ENCODE assay signal across 22 cellular contexts in genomic region chr7:31058122-31058521, GRCh38. TPM values are rescaled to one million over a fixed set of nuclear protein-coding genes. Genes with fewer than 3 reads are reported as not detected.
DNase-seq lines count a peak whose midpoint lies in the region; FAIRE-seq and TF ChIP-seq lines count a peak whose summit lies in the region.
"Had no signal": no experiment of that assay in that cellular context is flagged by ENCODE, and none has a peak within 500 bp of the region (broad histone marks: within the 10 kb centered on the region; RNA-seq: fewer than 3 reads in every experiment).

No MANE protein-coding gene starts in this region.

- H3K4me1 ChIP-seq in esophagus squamous epithelium (peaks cover 0 to 1% (median 0%) of the 10 kb centered on the region in 3 donors), prostate gland (replicated peaks) (no peaks in the 10 kb centered on the region)

- TF ChIP-seq CTCF in NB4 (IDR thresholded peaks at IDR 0.05; ENCODE audit: low read depth, low read length) (no peak), bronchial epithelial cell (IDR thresholded peaks at IDR 0.05; ENCODE audit: insufficient read depth, low read length, severe bottlenecking) (no peak), esophagus squamous epithelium (IDR thresholded peaks at IDR 0.05) (no peak), prostate gland (IDR thresholded peaks at IDR 0.05) (no peak)

- intact Hi-C loops in esophagus squamous epithelium (cut with DNase I) (no loop called here), prostate gland (cut with DNase I) (no loop called here)

- H3K27me3 ChIP-seq in bronchial epithelial cell (ENCODE audit: control insufficient read depth, insufficient read depth, low read length) = peaks cover 5% of the 10 kb centered on the region
- peaks cover 0 to 53% (median 5%) of the 10 kb centered on the region in 4 donors for H3K27me3 ChIP-seq in esophagus squamous epithelium
- H3K27me3 ChIP-seq in prostate gland (replicated peaks; ENCODE audit: insufficient read depth) = no peaks in the 10 kb centered on the region
- H3K27me3 ChIP-seq in MG63 = peaks cover 3% of the 10 kb centered on the region

- H3K9me3 ChIP-seq in esophagus squamous epithelium (no peaks in the 10 kb centered on the region), prostate gland (no peaks in the 10 kb centered on the region), MG63 (no peaks in the 10 kb centered on the region)

- WGBS in esophagus squamous epithelium, 2 donors = 62 to 70% methylated on average over 5 of the region's 7 CpGs
- 79% methylated on average over 7 of the region's 7 CpGs for WGBS in prostate gland

- peak; percentile 30 for DNase-seq in AG08395 (ENCODE audit: low spot score)
- peak; percentile 27 for DNase-seq in EH (ENCODE audit: low read depth)
- peak; percentile 61 for DNase-seq in NB4 (ENCODE audit: low read depth)
- DNase-seq in bronchial epithelial cell (ENCODE audit: low read depth) = peak; percentile 23
- no peak for DNase-seq in DMS79 (lab: John Stamatoyannopoulos, UW)
- DNase-seq in esophagus squamous epithelium (lab: John Stamatoyannopoulos, UW) = no peak
- DNase-seq in prostate gland (ENCODE audit: low spot score) = no peak
- DNase-seq in MG63 = no peak
- DNase-seq: activated CD4-positive, alpha-beta T cell treated with anti-CD3 and anti-CD28 coated beads, Interleukin-2, amount 50 U/mL, for 1 hour; anterior cingulate cortex; KG1; NCI-H187; NCI-H526; posterior cingulate gyrus; Right ventricle myocardium superior; small intestine; T-helper 9 cell had no signal

- H3K27ac ChIP-seq in esophagus squamous epithelium (no peak overlapping the region), prostate gland (no peak overlapping the region)
- H3K27ac ChIP-seq: C4-2B, coronary artery, hepatocyte had no signal

- H3K36me3 ChIP-seq in bronchial epithelial cell (ENCODE audit: control insufficient read depth, insufficient read depth, low read length) (no peaks in the 10 kb centered on the region), esophagus squamous epithelium (no peaks in the 10 kb centered on the region), prostate gland (no peaks in the 10 kb centered on the region), MG63 (no peaks in the 10 kb centered on the region)

- no peak for FAIRE-seq in bronchial epithelial cell (lab: Jason Lieb, UNC)
- FAIRE-seq: small intestine had no signal

- TF ChIP-seq POLR2A in NB4 (IDR thresholded peaks at IDR 0.05; ENCODE audit: extremely low read depth, insufficient read length) = no peak
- no peak for TF ChIP-seq POLR2A in esophagus squamous epithelium (IDR thresholded peaks at IDR 0.05)
- TF ChIP-seq POLR2A in prostate gland (IDR thresholded peaks at IDR 0.05) = no peak

- no peak overlapping the region for H3K4me3 ChIP-seq in NB4 (ENCODE audit: low read depth, low read length)
- H3K4me3 ChIP-seq in bronchial epithelial cell (ENCODE audit: low read depth, low read length) = no peak overlapping the region
- no peak overlapping the region for H3K4me3 ChIP-seq in esophagus squamous epithelium
- no peak overlapping the region for H3K4me3 ChIP-seq in prostate gland
- H3K4me3 ChIP-seq in MG63 = no peak overlapping the region
- H3K4me3 ChIP-seq: coronary artery, hepatocyte had no signal

RNA-seq across cellular contexts. Expression of gene ADCYAP1R1, which starts 6.0 kb away (rescaled TPM):
- not detected in 2 replicates for total RNA-seq in bronchial epithelial cell
- 10 to 100 TPM in 1 of 4 donors, under 1 TPM in 3; 0.15 to 10.5 (median 0.20) TPM for total RNA-seq in esophagus squamous epithelium
- total RNA-seq in prostate gland = 1 to 10 TPM in 1 of 2 donors, under 1 TPM in 1; 0.14 to 6.0 TPM
- not detected in 2 replicates for total RNA-seq in MG63 (2014; rRNA removed; shearing (Covaris generic); ENCODE audit: low replicate concordance)
- total RNA-seq: activated T-helper 1 cell treated with anti-CD3 and anti-CD28 coated beads, Interleukin-12 subunit alpha, Interleukin-12 subunit beta, Interleukin-2, Interleukin-4 antibody, amounts not matched to agents 30 ng/mL and 10 ng/mL and 1 ng/mL, durations not matched to agents 14 hours and 24 hours and 36 hours; epithelial cell of proximal tubule had no signal

Comparison
In these comparisons a context has a peak if more than half of its experiments do, and no peak if none do; other contexts are left out.
1. DNase-seq: peak in AG08395 (single experiment), EH (single experiment), NB4 (single experiment) and bronchial epithelial cell (single experiment); none in DMS79 (single experiment), esophagus squamous epithelium (single experiment), prostate gland (single experiment) and MG63 (single experiment).